Comparison of ENCODE assay signal across 1 cellular context in genomic region chr9:21674894-21675293, GRCh38.
TF ChIP-seq lines count a peak whose summit lies in the region.

No MANE protein-coding gene starts in this region.

TF ChIP-seq in IMR-90, 13 proteins besides CTCF, POLR2A, EP300 and RAD21:
- TF ChIP-seq FOS (IDR thresholded peaks at IDR 0.05; ENCODE audit: low read depth, low read length) (peak; percentile 27; the same call in 1 of the 2 replicates), ELK1 (IDR thresholded peaks at IDR 0.05; ENCODE audit: borderline replicate concordance, low read depth, low read length) (no peak)
